Comparison of ENCODE assay signal across 8 cellular contexts in the genomic region with DNA sequence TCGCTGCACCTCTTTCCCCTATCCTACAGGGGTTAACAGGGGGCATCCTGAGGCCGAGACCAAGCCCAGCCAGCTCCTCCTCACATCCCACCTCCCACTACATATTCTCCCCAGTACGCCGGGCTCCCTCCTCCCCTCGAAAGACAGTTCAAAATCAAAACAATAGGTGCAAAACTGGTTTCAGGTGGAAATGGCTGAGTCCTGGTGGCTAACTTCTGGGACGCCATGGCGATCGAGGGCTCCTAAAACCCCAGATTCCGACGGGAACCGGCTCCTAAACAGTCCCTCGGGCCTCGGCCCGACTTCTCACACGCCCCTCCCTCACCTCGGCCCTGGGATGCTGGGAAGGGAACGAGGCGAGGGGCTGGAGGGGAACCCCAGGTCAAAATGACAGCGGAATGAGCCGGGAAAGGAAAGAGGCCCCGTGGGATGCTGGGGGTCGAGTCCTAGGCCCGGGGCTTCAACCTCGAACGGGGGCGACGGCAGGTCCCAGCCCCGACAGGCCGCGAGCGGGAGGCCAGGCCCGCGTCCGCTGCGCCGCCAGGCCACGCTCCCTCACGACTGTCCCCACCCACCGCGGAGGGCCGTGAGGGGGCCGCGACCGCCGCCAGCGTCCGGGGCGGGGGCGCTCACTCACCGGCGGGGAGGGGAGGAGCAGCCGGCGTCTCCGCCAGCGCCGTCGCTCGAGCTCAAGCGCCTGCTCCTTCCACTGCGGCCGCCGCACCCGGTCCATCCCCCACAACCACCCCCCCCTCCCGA. TPM values are rescaled to one million over a fixed set of nuclear protein-coding genes. Genes with fewer than 3 reads are reported as not detected.
DNase-seq lines count a peak whose midpoint lies in the region; TF ChIP-seq lines count a peak whose summit lies in the region.

No MANE protein-coding gene starts in this region.

- DNase-seq in NCI-H524 (lab: John Stamatoyannopoulos, UW): peak; percentile 53 to 66
- DNase-seq in NCI-H524 treated with DMSO at 0.1 percent for 48 hours (lab: John Stamatoyannopoulos, UW): no peak
- DNase-seq in NCI-H1092 (lab: John Stamatoyannopoulos, UW): peak; percentile 62
- DNase-seq in activated CD4-positive, alpha-beta T cell treated with anti-CD3 and anti-CD28 coated beads, Interleukin-2, amount 50 U/mL, for 48 hours: peak; percentile 65 to 66
- DNase-seq in mesenteric fat pad (ENCODE audit: low spot score): peak; percentile 92
- peak; percentile 67 for DNase-seq in stimulated activated CD8-positive, alpha-beta memory T cell treated with anti-CD3 and anti-CD28 coated beads, Interleukin-4, amount 100 ng/mL, for 24 hours (ENCODE audit: low read depth)

- H3K27ac ChIP-seq in HEK293 (ENCODE audit: extremely low read depth, low read depth, low read length) (peak overlapping the region; percentile 84), ectodermal cell (ENCODE audit: insufficient read depth, low read depth, low read length, poor library complexity, severe bottlenecking) (peak overlapping the region; percentile 98)

- no peaks in the 10 kb centered on the region for H3K9me3 ChIP-seq in HEK293 (ENCODE audit: control insufficient read depth, insufficient read depth, low read depth, low read length)
- H3K9me3 ChIP-seq in ectodermal cell (ENCODE audit: control insufficient read depth, low read length): no peaks in the 10 kb centered on the region

- WGBS in ectodermal cell, 2 experiments: 0 to 1% methylated on average over 63 of the region's 64 CpGs

- 0 out of 2 replicates have a peak, but pooled peaks have one; percentile 14 for TF ChIP-seq CTCF in HEK293 (tag by site-specific recombination; IDR thresholded peaks at IDR 0.05)

- H3K36me3 ChIP-seq in HEK293 (ENCODE audit: control insufficient read depth in 2 of 2, insufficient read depth in 1 of 2, low read length in 2 of 2): no peaks in the 10 kb centered on the region
- no peaks in the 10 kb centered on the region for H3K36me3 ChIP-seq in ectodermal cell (ENCODE audit: control insufficient read depth, insufficient read depth, low read length)

- no peaks in the 10 kb centered on the region for H3K27me3 ChIP-seq in ectodermal cell (ENCODE audit: control insufficient read depth, insufficient read depth, low read length, poor library complexity, severe bottlenecking)

- POLR2A ChIA-PET in HEK293 (lab: Yijun Ruan, JAX): interaction anchor here (0.9 to 1.3 kb wide), 5 partner anchors 9 to 243 kb away, joined by 3 to 4 read pairs (median 3); no protein-coding TSS in a partner anchor

- H3K4me1 ChIP-seq in HEK293 (ENCODE audit: control insufficient read depth, insufficient read depth, low read length) (peaks cover 11% of the 10 kb centered on the region; the same call in 1 of the 2 replicates), ectodermal cell (ENCODE audit: control insufficient read depth, insufficient read depth, low read length) (peaks cover 11% of the 10 kb centered on the region)

- peak overlapping the region; percentile 85 for H3K4me3 ChIP-seq in HEK293 (ENCODE audit: low read depth, low read length)
- peak overlapping the region; percentile 84 for H3K4me3 ChIP-seq in ectodermal cell (ENCODE audit: insufficient read depth, low read depth, low read length)

- CTCF ChIA-PET in HEK293 (lab: Yijun Ruan, JAX): interaction anchor here (0.8 kb wide), 2 partner anchors 13 to 293 kb away, joined by 3 read pairs; no protein-coding TSS in a partner anchor

TF ChIP-seq in HEK293, 187 proteins besides CTCF, POLR2A, EP300 and RAD21 (continues in another document):
- TF ChIP-seq ZNF561 (tag by site-specific recombination; IDR thresholded peaks at IDR 0.05; ENCODE audit: borderline replicate concordance) (peak; percentile 51; the same call in 1 of the 2 replicates), ZNF660 (tag by site-specific recombination; IDR thresholded peaks at IDR 0.05) (0 out of 2 replicates have a peak, but pooled peaks have one; percentile 37), SP3 (tag by site-specific recombination; IDR thresholded peaks at IDR 0.05) (no peak), ZNF433 (tag by site-specific recombination; IDR thresholded peaks at IDR 0.05; ENCODE audit: low read depth) (no peak), SP2 (tag by site-specific recombination; IDR thresholded peaks at IDR 0.05) (peak; percentile 17; the same call in 1 of the 2 replicates), ZNF2 (tag by site-specific recombination; IDR thresholded peaks at IDR 0.05) (no peak), ZNF132 (tag by site-specific recombination; IDR thresholded peaks at IDR 0.05; ENCODE audit: borderline replicate concordance) (no peak), ZNF114 (tag by site-specific recombination; IDR thresholded peaks at IDR 0.05) (no peak), KLF8 (tag by site-specific recombination; IDR thresholded peaks at IDR 0.05) (0 out of 2 replicates have a peak, but pooled peaks have one; percentile 28), ZNF223 (tag by site-specific recombination; IDR thresholded peaks at IDR 0.05) (no peak), ZBTB48 (tag by site-specific recombination; IDR thresholded peaks at IDR 0.05) (peak; percentile 65), MZF1 (tag by site-specific recombination; IDR thresholded peaks at IDR 0.05; ENCODE audit: borderline replicate concordance) (no peak), ZNF174 (tag by site-specific recombination; IDR thresholded peaks at IDR 0.05) (no peak), ZNF426 (tag by site-specific recombination; IDR thresholded peaks at IDR 0.05) (no peak), ZNF776 (tag by site-specific recombination; IDR thresholded peaks at IDR 0.05; ENCODE audit: borderline replicate concordance) (no peak), ZNF169 (tag by site-specific recombination; IDR thresholded peaks at IDR 0.05) (no peak), KLF10 (tag by site-specific recombination; IDR thresholded peaks at IDR 0.05) (peak; percentile 18; the same call in 1 of the 2 replicates)
- TF ChIP-seq, protein P1, sequence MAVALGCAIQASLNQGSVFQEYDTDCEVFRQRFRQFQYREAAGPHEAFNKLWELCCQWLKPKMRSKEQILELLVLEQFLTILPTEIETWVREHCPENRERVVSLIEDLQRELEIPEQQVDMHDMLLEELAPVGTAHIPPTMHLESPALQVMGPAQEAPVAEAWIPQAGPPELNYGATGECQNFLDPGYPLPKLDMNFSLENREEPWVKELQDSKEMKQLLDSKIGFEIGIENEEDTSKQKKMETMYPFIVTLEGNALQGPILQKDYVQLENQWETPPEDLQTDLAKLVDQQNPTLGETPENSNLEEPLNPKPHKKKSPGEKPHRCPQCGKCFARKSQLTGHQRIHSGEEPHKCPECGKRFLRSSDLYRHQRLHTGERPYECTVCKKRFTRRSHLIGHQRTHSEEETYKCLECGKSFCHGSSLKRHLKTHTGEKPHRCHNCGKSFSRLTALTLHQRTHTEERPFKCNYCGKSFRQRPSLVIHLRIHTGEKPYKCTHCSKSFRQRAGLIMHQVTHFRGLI (tag by site-specific recombination; IDR thresholded peaks at IDR 0.05): peak; percentile 31; the same call in 1 of the 2 replicates
- TF ChIP-seq, protein P2, sequence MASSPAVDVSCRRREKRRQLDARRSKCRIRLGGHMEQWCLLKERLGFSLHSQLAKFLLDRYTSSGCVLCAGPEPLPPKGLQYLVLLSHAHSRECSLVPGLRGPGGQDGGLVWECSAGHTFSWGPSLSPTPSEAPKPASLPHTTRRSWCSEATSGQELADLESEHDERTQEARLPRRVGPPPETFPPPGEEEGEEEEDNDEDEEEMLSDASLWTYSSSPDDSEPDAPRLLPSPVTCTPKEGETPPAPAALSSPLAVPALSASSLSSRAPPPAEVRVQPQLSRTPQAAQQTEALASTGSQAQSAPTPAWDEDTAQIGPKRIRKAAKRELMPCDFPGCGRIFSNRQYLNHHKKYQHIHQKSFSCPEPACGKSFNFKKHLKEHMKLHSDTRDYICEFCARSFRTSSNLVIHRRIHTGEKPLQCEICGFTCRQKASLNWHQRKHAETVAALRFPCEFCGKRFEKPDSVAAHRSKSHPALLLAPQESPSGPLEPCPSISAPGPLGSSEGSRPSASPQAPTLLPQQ (tag by site-specific recombination; IDR thresholded peaks at IDR 0.05): peak; percentile 41
- TF ChIP-seq, protein P3, sequence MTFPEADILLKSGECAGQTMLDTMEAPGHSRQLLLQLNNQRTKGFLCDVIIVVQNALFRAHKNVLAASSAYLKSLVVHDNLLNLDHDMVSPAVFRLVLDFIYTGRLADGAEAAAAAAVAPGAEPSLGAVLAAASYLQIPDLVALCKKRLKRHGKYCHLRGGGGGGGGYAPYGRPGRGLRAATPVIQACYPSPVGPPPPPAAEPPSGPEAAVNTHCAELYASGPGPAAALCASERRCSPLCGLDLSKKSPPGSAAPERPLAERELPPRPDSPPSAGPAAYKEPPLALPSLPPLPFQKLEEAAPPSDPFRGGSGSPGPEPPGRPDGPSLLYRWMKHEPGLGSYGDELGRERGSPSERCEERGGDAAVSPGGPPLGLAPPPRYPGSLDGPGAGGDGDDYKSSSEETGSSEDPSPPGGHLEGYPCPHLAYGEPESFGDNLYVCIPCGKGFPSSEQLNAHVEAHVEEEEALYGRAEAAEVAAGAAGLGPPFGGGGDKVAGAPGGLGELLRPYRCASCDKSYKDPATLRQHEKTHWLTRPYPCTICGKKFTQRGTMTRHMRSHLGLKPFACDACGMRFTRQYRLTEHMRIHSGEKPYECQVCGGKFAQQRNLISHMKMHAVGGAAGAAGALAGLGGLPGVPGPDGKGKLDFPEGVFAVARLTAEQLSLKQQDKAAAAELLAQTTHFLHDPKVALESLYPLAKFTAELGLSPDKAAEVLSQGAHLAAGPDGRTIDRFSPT (tag by site-specific recombination; IDR thresholded peaks at IDR 0.05): no peak
- TF ChIP-seq, protein P4, sequence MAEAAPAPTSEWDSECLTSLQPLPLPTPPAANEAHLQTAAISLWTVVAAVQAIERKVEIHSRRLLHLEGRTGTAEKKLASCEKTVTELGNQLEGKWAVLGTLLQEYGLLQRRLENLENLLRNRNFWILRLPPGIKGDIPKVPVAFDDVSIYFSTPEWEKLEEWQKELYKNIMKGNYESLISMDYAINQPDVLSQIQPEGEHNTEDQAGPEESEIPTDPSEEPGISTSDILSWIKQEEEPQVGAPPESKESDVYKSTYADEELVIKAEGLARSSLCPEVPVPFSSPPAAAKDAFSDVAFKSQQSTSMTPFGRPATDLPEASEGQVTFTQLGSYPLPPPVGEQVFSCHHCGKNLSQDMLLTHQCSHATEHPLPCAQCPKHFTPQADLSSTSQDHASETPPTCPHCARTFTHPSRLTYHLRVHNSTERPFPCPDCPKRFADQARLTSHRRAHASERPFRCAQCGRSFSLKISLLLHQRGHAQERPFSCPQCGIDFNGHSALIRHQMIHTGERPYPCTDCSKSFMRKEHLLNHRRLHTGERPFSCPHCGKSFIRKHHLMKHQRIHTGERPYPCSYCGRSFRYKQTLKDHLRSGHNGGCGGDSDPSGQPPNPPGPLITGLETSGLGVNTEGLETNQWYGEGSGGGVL (tag by site-specific recombination; IDR thresholded peaks at IDR 0.05): peak; percentile 58; the same call in 1 of the 2 replicates

RNA-seq across cellular contexts. Expression of a gene that starts 0.5 kb away (rescaled TPM):
- 27.5 TPM for polyA plus RNA-seq in ectodermal cell (2013, experiment 1 of 4)
- 31.3 TPM for polyA plus RNA-seq in ectodermal cell (2013, experiment 2 of 4)
- polyA plus RNA-seq in ectodermal cell (2013, experiment 3 of 4): 18.5 TPM
- polyA plus RNA-seq in ectodermal cell (2013, experiment 4 of 4): 23.4 TPM
- total RNA-seq in mesenteric fat pad: 41.0 TPM
